In genomic region chr3:17742837-17743659, GRCh38 we compare ENCODE assay signal across 8 cellular contexts. TPM values are rescaled to one million over a fixed set of nuclear protein-coding genes. Genes with fewer than 3 reads are reported as not detected.
DNase-seq lines count a peak whose midpoint lies in the region; ATAC-seq lines count a peak whose summit lies in the region.

No MANE protein-coding gene starts in this region.

- POLR2A ChIA-PET in activated CD8-positive, alpha-beta T cell treated with anti-CD3 and anti-CD28 coated beads, Interleukin-2, amount 10 ng/mL, durations not matched to agents 7 days and 5 days (lab: Charles Lee): interaction anchor here (1.0 to 2.4 kb wide), 4 partner anchors 31 to 702 kb away, joined by 3 to 17 read pairs (median 3); no protein-coding TSS in a partner anchor

- H3K4me1 ChIP-seq in right cardiac atrium (ENCODE audit: control insufficient read depth, insufficient read depth, low read length): no peaks in the 10 kb centered on the region
- H3K4me1 ChIP-seq in skeletal muscle satellite cell (ENCODE audit: control insufficient read depth, insufficient read depth, low read length): peaks cover 36% of the 10 kb centered on the region

- H3K36me3 Mint-ChIP-seq in activated naive CD4-positive, alpha-beta T cell treated with anti-CD3 and anti-CD28 coated beads, Interleukin-2, amount 10 ng/mL, durations not matched to agents 7 days and 5 days: peaks cover 4% of the 10 kb centered on the region
- peaks cover 10% of the 10 kb centered on the region for H3K36me3 Mint-ChIP-seq in activated CD8-positive, alpha-beta T cell treated with anti-CD3 and anti-CD28 coated beads, Interleukin-2, amount 10 ng/mL, durations not matched to agents 7 days and 5 days (ENCODE audit: low read depth)

- H3K9me3 Mint-ChIP-seq in activated naive CD4-positive, alpha-beta T cell treated with anti-CD3 and anti-CD28 coated beads, Interleukin-2, amount 10 ng/mL, durations not matched to agents 7 days and 5 days: no peaks in the 10 kb centered on the region
- H3K9me3 Mint-ChIP-seq in activated CD8-positive, alpha-beta T cell treated with anti-CD3 and anti-CD28 coated beads, Interleukin-2, amount 10 ng/mL, durations not matched to agents 7 days and 5 days (ENCODE audit: insufficient read depth): no peaks in the 10 kb centered on the region

- no peaks in the 10 kb centered on the region for H3K9me3 ChIP-seq in right cardiac atrium (ENCODE audit: control insufficient read depth, low read length)
- H3K9me3 ChIP-seq in skeletal muscle satellite cell (replicated peaks; ENCODE audit: low read length): no peaks in the 10 kb centered on the region

- H3K9ac ChIP-seq in skeletal muscle satellite cell (ENCODE audit: low read depth, low read length): peak overlapping the region; percentile 82

- peaks cover 52% of the 10 kb centered on the region for H3K4me1 Mint-ChIP-seq in activated naive CD4-positive, alpha-beta T cell treated with anti-CD3 and anti-CD28 coated beads, Interleukin-2, amount 10 ng/mL, durations not matched to agents 7 days and 5 days
- H3K4me1 Mint-ChIP-seq in activated CD8-positive, alpha-beta T cell treated with anti-CD3 and anti-CD28 coated beads, Interleukin-2, amount 10 ng/mL, durations not matched to agents 7 days and 5 days (ENCODE audit: low read depth): peaks cover 53% of the 10 kb centered on the region

- H3K4me3 ChIP-seq in right cardiac atrium (ENCODE audit: low read length): peak overlapping the region; percentile 97
- H3K4me3 ChIP-seq in skeletal muscle satellite cell (ENCODE audit: low read length): peak overlapping the region; percentile 77

- peak overlapping the region; percentile 100 for H3K27ac ChIP-seq in right cardiac atrium (ENCODE audit: low read length)

- no peak for DNase-seq in activated naive CD4-positive, alpha-beta T cell treated with anti-CD3 and anti-CD28 coated beads, Interleukin-2, amount 10 ng/mL, durations not matched to agents 7 days and 5 days
- DNase-seq in activated naive CD4-positive, alpha-beta T cell treated with anti-CD3 and anti-CD28 coated beads, Interleukin-2, amount 50 U/mL, for 16 hours: no peak
- DNase-seq in activated CD8-positive, alpha-beta T cell treated with anti-CD3 and anti-CD28 coated beads, Interleukin-2, amount 10 ng/mL, durations not matched to agents 7 days and 5 days: no peak
- DNase-seq in right cardiac atrium (no peak), pons (ENCODE audit: low spot score) (no peak), middle frontal gyrus (ENCODE audit: extremely low spot score, low spot score) (no peak)

- intact Hi-C loops in right cardiac atrium (cut with DNase I): loop anchor here in 1 of 4 donors (10.0 kb wide), 1 partner anchor 88 kb away; no protein-coding TSS in a partner anchor

- no peaks in the 10 kb centered on the region for H3K27me3 Mint-ChIP-seq in activated naive CD4-positive, alpha-beta T cell treated with anti-CD3 and anti-CD28 coated beads, Interleukin-2, amount 10 ng/mL, durations not matched to agents 7 days and 5 days
- no peaks in the 10 kb centered on the region for H3K27me3 Mint-ChIP-seq in activated CD8-positive, alpha-beta T cell treated with anti-CD3 and anti-CD28 coated beads, Interleukin-2, amount 10 ng/mL, durations not matched to agents 7 days and 5 days (ENCODE audit: low read depth)

- H3K4me2 ChIP-seq in skeletal muscle satellite cell (ENCODE audit: low read length): peak overlapping the region; percentile 91

- no peaks in the 10 kb centered on the region for H3K36me3 ChIP-seq in skeletal muscle satellite cell (ENCODE audit: insufficient read depth, low read length)

- peak overlapping the region; percentile 95 for H3K27ac Mint-ChIP-seq in activated naive CD4-positive, alpha-beta T cell treated with anti-CD3 and anti-CD28 coated beads, Interleukin-2, amount 10 ng/mL, durations not matched to agents 7 days and 5 days
- peak overlapping the region; percentile 96 for H3K27ac Mint-ChIP-seq in activated CD8-positive, alpha-beta T cell treated with anti-CD3 and anti-CD28 coated beads, Interleukin-2, amount 10 ng/mL, durations not matched to agents 7 days and 5 days

- H3K4me3 Mint-ChIP-seq in activated naive CD4-positive, alpha-beta T cell treated with anti-CD3 and anti-CD28 coated beads, Interleukin-2, amount 10 ng/mL, durations not matched to agents 7 days and 5 days: peak overlapping the region; percentile 92
- H3K4me3 Mint-ChIP-seq in activated CD8-positive, alpha-beta T cell treated with anti-CD3 and anti-CD28 coated beads, Interleukin-2, amount 10 ng/mL, durations not matched to agents 7 days and 5 days: peak overlapping the region; percentile 93

- ATAC-seq in HG03196 (IDR thresholded peaks at IDR 0.05; ENCODE audit: unreplicated experiment): peak; percentile 0
- no peak for ATAC-seq in activated CD8-positive, alpha-beta T cell treated with anti-CD3 and anti-CD28 coated beads, Interleukin-2, amount 10 ng/mL, durations not matched to agents 7 days and 5 days
- peak in 1 of 2 donors; percentile 0 for ATAC-seq in right cardiac atrium

- CTCF ChIA-PET in activated naive CD4-positive, alpha-beta T cell treated with anti-CD3 and anti-CD28 coated beads, Interleukin-2, amount 10 ng/mL, durations not matched to agents 7 days and 5 days (lab: Charles Lee): interaction anchor here (0.9 kb wide), 1 partner anchor 14 kb away, joined by 3 read pairs; no protein-coding TSS in a partner anchor
- CTCF ChIA-PET in activated CD8-positive, alpha-beta T cell treated with anti-CD3 and anti-CD28 coated beads, Interleukin-2, amount 10 ng/mL, durations not matched to agents 7 days and 5 days (lab: Charles Lee): interaction anchor here (1.2 to 1.8 kb wide), 2 partner anchors 31 to 98 kb away, joined by 4 to 10 read pairs; no protein-coding TSS in a partner anchor

- H3K27me3 ChIP-seq in right cardiac atrium (ENCODE audit: control insufficient read depth, insufficient read depth): no peaks in the 10 kb centered on the region
- H3K27me3 ChIP-seq in skeletal muscle satellite cell (ENCODE audit: control insufficient read depth, insufficient read depth, low read length): no peaks in the 10 kb centered on the region

- under 1% methylated on average over 16 of the region's 16 CpGs for WGBS in right cardiac atrium

RNA-seq across cellular contexts. Expression of gene TBC1D5, which starts 0.6 kb away (rescaled TPM):
- total RNA-seq in activated CD8-positive, alpha-beta T cell treated with anti-CD3 and anti-CD28 coated beads, Interleukin-2, amount 10 ng/mL, durations not matched to agents 7 days and 5 days: 10 to 100 TPM; 51.2 to 52.8 TPM
- 10 to 100 TPM; 36.8 to 44.3 (median 41.0) TPM for total RNA-seq in right cardiac atrium
- polyA plus RNA-seq in right cardiac atrium: 9.0 TPM
- 67.2 and 68.8 TPM in 2 replicates for total RNA-seq in skeletal muscle satellite cell (2012; rRNA removed)
